ENCODE assay signal across 1 cellular context in the genomic region with DNA sequence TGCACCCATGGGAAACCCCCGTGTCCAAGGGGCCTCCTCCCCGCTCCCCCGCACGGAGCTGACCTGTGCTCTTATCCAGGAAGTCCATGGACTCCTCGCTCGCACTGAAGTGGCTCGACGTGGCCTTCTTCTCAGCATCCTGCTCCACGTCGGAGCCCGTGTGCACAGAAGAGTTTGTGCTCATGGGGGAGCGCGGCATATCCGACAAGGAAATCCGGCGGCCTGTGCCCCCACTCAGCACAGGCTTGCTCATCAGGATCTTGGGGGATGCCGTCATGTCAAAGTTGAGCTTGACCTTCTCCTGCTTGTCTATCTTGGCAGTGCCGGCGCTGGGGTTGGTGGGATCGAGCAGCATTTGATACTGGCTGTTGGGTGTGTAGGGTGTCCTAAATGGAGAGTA.
TF ChIP-seq lines count a peak whose summit lies in the region.

No MANE protein-coding gene starts in this region.

TF ChIP-seq in IMR-90, 13 proteins besides CTCF, POLR2A, EP300 and RAD21 (continued from another document):
- no peak for TF ChIP-seq FOS (IDR thresholded peaks at IDR 0.05; ENCODE audit: low read depth, low read length)
- TF ChIP-seq, protein P1, sequence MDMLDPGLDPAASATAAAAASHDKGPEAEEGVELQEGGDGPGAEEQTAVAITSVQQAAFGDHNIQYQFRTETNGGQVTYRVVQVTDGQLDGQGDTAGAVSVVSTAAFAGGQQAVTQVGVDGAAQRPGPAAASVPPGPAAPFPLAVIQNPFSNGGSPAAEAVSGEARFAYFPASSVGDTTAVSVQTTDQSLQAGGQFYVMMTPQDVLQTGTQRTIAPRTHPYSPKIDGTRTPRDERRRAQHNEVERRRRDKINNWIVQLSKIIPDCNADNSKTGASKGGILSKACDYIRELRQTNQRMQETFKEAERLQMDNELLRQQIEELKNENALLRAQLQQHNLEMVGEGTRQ (IDR thresholded peaks at IDR 0.05; ENCODE audit: low read depth, low read length), result no peak
- TF ChIP-seq SMC3 (IDR thresholded peaks at IDR 0.05; ENCODE audit: low read depth, low read length), result no peak
- no peak for TF ChIP-seq NFE2L2 (IDR thresholded peaks at IDR 0.05; ENCODE audit: low read depth, low read length)
- TF ChIP-seq RCOR1 (IDR thresholded peaks at IDR 0.05; ENCODE audit: insufficient replicate concordance, low read length), result no peak
